In genomic region chr15:59738676-59739075, GRCh38 we compare ENCODE assay signal across 1 cellular context.
TF ChIP-seq lines count a peak whose summit lies in the region.

No MANE protein-coding gene starts in this region.

TF ChIP-seq in HepG2, 621 proteins besides CTCF, POLR2A, EP300 and RAD21 (continued from another document):
- TF ChIP-seq MLXIP (CRISPR knock-in tag; IDR thresholded peaks at IDR 0.05; ENCODE audit: borderline replicate concordance): no peak
- no peak for TF ChIP-seq SOX13 (IDR thresholded peaks at IDR 0.05)
- TF ChIP-seq SOX13 (CRISPR knock-in tag; conservative IDR thresholded peaks at IDR 0.05 in 1 of 2, IDR thresholded peaks at IDR 0.05 in 1 of 2): no peak
- TF ChIP-seq ZNF10 (CRISPR knock-in tag; IDR thresholded peaks at IDR 0.05; ENCODE audit: borderline replicate concordance, low read depth): no peak
- no peak for TF ChIP-seq GABPA (IDR thresholded peaks at IDR 0.05; ENCODE audit: low read depth, low read length)
- TF ChIP-seq GABPA (CRISPR knock-in tag; IDR thresholded peaks at IDR 0.05; ENCODE audit: low read depth): peak; percentile 30; the same call in 1 of the 2 replicates
- TF ChIP-seq AHDC1 (CRISPR knock-in tag; IDR thresholded peaks at IDR 0.05; ENCODE audit: borderline replicate concordance): peak; percentile 67; the same call in 1 of the 2 replicates
- no peak for TF ChIP-seq SOX6 (IDR thresholded peaks at IDR 0.05)
- peak; percentile 61 for TF ChIP-seq SOX6 (CRISPR knock-in tag; IDR thresholded peaks at IDR 0.05)
- TF ChIP-seq SSRP1 (CRISPR knock-in tag; IDR thresholded peaks at IDR 0.05): no peak
- TF ChIP-seq KDM3A (CRISPR knock-in tag; IDR thresholded peaks at IDR 0.05; ENCODE audit: low read depth): no peak
- no peak for TF ChIP-seq PHF21A (CRISPR knock-in tag; IDR thresholded peaks at IDR 0.05)
- peak; percentile 23; the same call in 1 of the 2 replicates for TF ChIP-seq CREM (IDR thresholded peaks at IDR 0.05)
- TF ChIP-seq CREM (CRISPR knock-in tag; IDR thresholded peaks at IDR 0.05): no peak
- TF ChIP-seq MBNL3 (CRISPR knock-in tag; conservative IDR thresholded peaks at IDR 0.05): no peak
- no peak for TF ChIP-seq BRCA1 (CRISPR knock-in tag; IDR thresholded peaks at IDR 0.05)
- TF ChIP-seq, protein P1, sequence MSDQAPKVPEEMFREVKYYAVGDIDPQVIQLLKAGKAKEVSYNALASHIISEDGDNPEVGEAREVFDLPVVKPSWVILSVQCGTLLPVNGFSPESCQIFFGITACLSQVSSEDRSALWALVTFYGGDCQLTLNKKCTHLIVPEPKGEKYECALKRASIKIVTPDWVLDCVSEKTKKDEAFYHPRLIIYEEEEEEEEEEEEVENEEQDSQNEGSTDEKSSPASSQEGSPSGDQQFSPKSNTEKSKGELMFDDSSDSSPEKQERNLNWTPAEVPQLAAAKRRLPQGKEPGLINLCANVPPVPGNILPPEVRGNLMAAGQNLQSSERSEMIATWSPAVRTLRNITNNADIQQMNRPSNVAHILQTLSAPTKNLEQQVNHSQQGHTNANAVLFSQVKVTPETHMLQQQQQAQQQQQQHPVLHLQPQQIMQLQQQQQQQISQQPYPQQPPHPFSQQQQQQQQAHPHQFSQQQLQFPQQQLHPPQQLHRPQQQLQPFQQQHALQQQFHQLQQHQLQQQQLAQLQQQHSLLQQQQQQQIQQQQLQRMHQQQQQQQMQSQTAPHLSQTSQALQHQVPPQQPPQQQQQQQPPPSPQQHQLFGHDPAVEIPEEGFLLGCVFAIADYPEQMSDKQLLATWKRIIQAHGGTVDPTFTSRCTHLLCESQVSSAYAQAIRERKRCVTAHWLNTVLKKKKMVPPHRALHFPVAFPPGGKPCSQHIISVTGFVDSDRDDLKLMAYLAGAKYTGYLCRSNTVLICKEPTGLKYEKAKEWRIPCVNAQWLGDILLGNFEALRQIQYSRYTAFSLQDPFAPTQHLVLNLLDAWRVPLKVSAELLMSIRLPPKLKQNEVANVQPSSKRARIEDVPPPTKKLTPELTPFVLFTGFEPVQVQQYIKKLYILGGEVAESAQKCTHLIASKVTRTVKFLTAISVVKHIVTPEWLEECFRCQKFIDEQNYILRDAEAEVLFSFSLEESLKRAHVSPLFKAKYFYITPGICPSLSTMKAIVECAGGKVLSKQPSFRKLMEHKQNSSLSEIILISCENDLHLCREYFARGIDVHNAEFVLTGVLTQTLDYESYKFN (CRISPR knock-in tag; conservative IDR thresholded peaks at IDR 0.05): peak; percentile 71
- TF ChIP-seq ZNF446 (CRISPR knock-in tag; IDR thresholded peaks at IDR 0.05): no peak
- TF ChIP-seq ZNF552 (CRISPR knock-in tag; IDR thresholded peaks at IDR 0.05; ENCODE audit: borderline replicate concordance): no peak
- no peak for TF ChIP-seq FUBP1 (CRISPR knock-in tag; IDR thresholded peaks at IDR 0.05; ENCODE audit: borderline replicate concordance)
- peak; percentile 60; the same call in 1 of the 2 replicates for TF ChIP-seq TBX2 (CRISPR knock-in tag; IDR thresholded peaks at IDR 0.05; ENCODE audit: borderline replicate concordance)
- no peak for TF ChIP-seq NCOA1 (CRISPR knock-in tag; IDR thresholded peaks at IDR 0.05)
- TF ChIP-seq NKX3-1 (CRISPR knock-in tag; IDR thresholded peaks at IDR 0.05): no peak
- peak; percentile 37; the same call in 1 of the 2 replicates for TF ChIP-seq ARID5B (CRISPR knock-in tag; IDR thresholded peaks at IDR 0.05)
- TF ChIP-seq FOSL2 (CRISPR knock-in tag; IDR thresholded peaks at IDR 0.05): peak; percentile 59
- TF ChIP-seq ELF3 (CRISPR knock-in tag; IDR thresholded peaks at IDR 0.05): 0 out of 2 replicates have a peak, but pooled peaks have one; percentile 19
- TF ChIP-seq ZNF619 (CRISPR knock-in tag; IDR thresholded peaks at IDR 0.05): no peak
- TF ChIP-seq FOXA3 (CRISPR knock-in tag; IDR thresholded peaks at IDR 0.05): peak; percentile 69
- TF ChIP-seq NFRKB (IDR thresholded peaks at IDR 0.05): no peak
- no peak for TF ChIP-seq NFE2 (CRISPR knock-in tag; IDR thresholded peaks at IDR 0.05)
- TF ChIP-seq HOXA7 (CRISPR knock-in tag; IDR thresholded peaks at IDR 0.05): no peak
- peak; percentile 36; the same call in 1 of the 2 replicates for TF ChIP-seq ZNF710 (CRISPR knock-in tag; IDR thresholded peaks at IDR 0.05; ENCODE audit: borderline replicate concordance)
- TF ChIP-seq GATAD2A (CRISPR knock-in tag; IDR thresholded peaks at IDR 0.05): peak; percentile 63
- TF ChIP-seq TEF (CRISPR knock-in tag; IDR thresholded peaks at IDR 0.05): no peak
- peak; percentile 34; the same call in 1 of the 2 replicates for TF ChIP-seq HDAC2 (CRISPR knock-in tag; IDR thresholded peaks at IDR 0.05)
